26 cellular contexts compared by ENCODE assay signal in the genomic region with DNA sequence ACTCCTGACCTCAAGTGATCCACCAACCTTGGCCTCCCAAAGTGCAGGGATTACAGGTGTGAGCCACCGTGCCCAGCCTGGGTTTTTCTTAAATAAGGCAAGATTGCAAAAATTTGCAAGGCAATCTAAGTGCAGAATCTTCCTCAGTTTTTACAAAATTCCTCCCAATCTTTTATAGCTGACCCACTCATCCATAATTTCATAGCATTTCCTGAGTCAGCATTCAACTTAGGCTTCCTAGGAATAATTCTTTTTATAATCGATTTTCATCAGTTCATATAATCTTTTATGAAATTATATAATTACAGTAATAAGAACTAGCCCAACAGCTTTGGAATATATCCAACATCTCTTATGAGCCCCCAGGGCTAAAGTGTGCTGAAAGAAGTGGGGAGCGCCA. TPM values are rescaled to one million over a fixed set of nuclear protein-coding genes. Genes with fewer than 3 reads are reported as not detected.
DNase-seq lines count a peak whose midpoint lies in the region; ATAC-seq, FAIRE-seq and TF ChIP-seq lines count a peak whose summit lies in the region.
"Had no signal": no experiment of that assay in that cellular context is flagged by ENCODE, and none has a peak within 500 bp of the region (broad histone marks: within the 10 kb centered on the region; RNA-seq: fewer than 3 reads in every experiment).

No MANE protein-coding gene starts in this region.

- no peak overlapping the region for H4K5ac ChIP-seq in IMR-90 (ENCODE audit: low read depth, low read length)

- H2AFZ ChIP-seq in IMR-90 (replicated peaks; ENCODE audit: low read length, poor library complexity): no peak overlapping the region
- no peak overlapping the region for H2AFZ ChIP-seq in K562 (ENCODE audit: low read depth, low read length)

- H3K4me3 ChIP-seq in A549 (no peak overlapping the region), IMR-90 (ENCODE audit: insufficient read depth, low read depth, low read length) (no peak overlapping the region), K562 (no peak overlapping the region), gastroesophageal sphincter (no peak overlapping the region)
- H3K4me3 ChIP-seq: BLaER1 treated with 17β-estradiol and CSF1 and Interleukin-3, amounts not matched to agents 10 nM and 100 nM; GM12878 had no signal

- H2BK15ac ChIP-seq in IMR-90 (ENCODE audit: low read depth, low read length): no peak overlapping the region

- H2BK120ac ChIP-seq in IMR-90 (ENCODE audit: low read depth, low read length): no peak overlapping the region

- CTCF ChIA-PET in A549 (lab: Yijun Ruan, JAX) (interaction anchor here (1.0 to 16.5 kb wide), 4 partner anchors 9 to 124 kb away, joined by 3 to 283 read pairs (median 8); a partner anchor contains a TSS), IMR-90 (lab: Yijun Ruan, JAX) (interaction anchor here (1.2 kb wide), 1 partner anchor 126 kb away, joined by 3 read pairs; no protein-coding TSS in a partner anchor), K562 (lab: Yijun Ruan, JAX; ENCODE audit: low intra/inter-chr PET ratio) (no interaction called here)

- H3K4ac ChIP-seq in IMR-90 (ENCODE audit: low read depth, low read length): no peak overlapping the region

- intact Hi-C loops in IMR-90 (cut with micrococcal nuclease): no loop called here
- intact Hi-C loops in K562 (cut with micrococcal nuclease): loop anchor here (10.0 kb wide), 1 partner anchor 351 kb away; a partner anchor contains a TSS

- BruUV-seq in IMR-90 (replicated peaks; lab: Mats Ljungman, UMichigan): no TSS peak
- BruUV-seq in K562 (replicated peaks; lab: Mats Ljungman, UMichigan): no TSS peak

- no peak overlapping the region for H3K27ac ChIP-seq in A549
- H3K27ac ChIP-seq in IMR-90 (ENCODE audit: insufficient read depth, low read length): no peak overlapping the region
- H3K27ac ChIP-seq in K562 (ENCODE audit: extremely low read depth, low read depth, low read length): no peak overlapping the region
- H3K27ac ChIP-seq in gastroesophageal sphincter: no peak overlapping the region
- H3K27ac ChIP-seq: BLaER1 treated with 17β-estradiol and CSF1 and Interleukin-3, amounts not matched to agents 10 nM and 100 nM; C4-2B had no signal

- FAIRE-seq in A549 (lab: Jason Lieb, UNC) (no peak), K562 (lab: Jason Lieb, UNC) (no peak)
- FAIRE-seq: A204.1, D721Med, GM12878, GM12892, GM18507 had no signal

- H3K14ac ChIP-seq in IMR-90 (replicated peaks; ENCODE audit: low read depth, low read length): no peak overlapping the region

- H3K79me2 ChIP-seq in K562 (ENCODE audit: control insufficient read depth, insufficient read depth, low read length): peaks cover under 1% of the 10 kb centered on the region; the same call in 1 of the 3 replicates

- no peak overlapping the region for H2AK9ac ChIP-seq in IMR-90 (replicated peaks; ENCODE audit: low read depth, low read length, poor library complexity)

- WGBS in A549 (ENCODE audit: missing lambda C conversion rate): 92% methylated on average over 3 of the region's 3 CpGs
- WGBS in IMR-90 (ENCODE audit: extremely low coverage in 2 of 2, insufficient read length in 1 of 2), 2 experiments: no CpG with 5 or more reads among the region's 3 CpGs
- 91% methylated on average over 3 of the region's 3 CpGs for WGBS in K562 (ENCODE audit: insufficient coverage, low coverage, missing lambda C conversion rate)
- WGBS in gastroesophageal sphincter (ENCODE audit: low coverage in 1 of 2), 2 donors: 89 to 100% methylated on average over 3 of the region's 3 CpGs

- DNase-seq in A549 (ENCODE audit: low read depth in 1 of 2, low spot score in 1 of 2) (no peak), IMR-90 (no peak), K562 (ENCODE audit: extremely low read depth in 1 of 4, low spot score in 3 of 4) (no peak), islet precursor cell (peak; percentile 7), SKM-1 (lab: John Stamatoyannopoulos, UW; ENCODE audit: unreplicated experiment) (no peak), DMS114 treated with DMSO at 0.1 percent for 48 hours (lab: John Stamatoyannopoulos, UW; ENCODE audit: unreplicated experiment) (no peak)
- DNase-seq: 8988T; AML-193; Caco-2; Calu3; CD4-positive, alpha-beta T cell; CD8-positive, alpha-beta T cell; DMS153; DMS53; DMS79; DND-41; EL; GDM1 had no signal

- POLR2A ChIA-PET in A549 (lab: Yijun Ruan, JAX) (no interaction called here), IMR-90 (lab: Charles Lee; ENCODE audit: unreplicated experiment) (no interaction called here), K562 (lab: Yijun Ruan, JAX) (interaction anchor here (0.6 to 1.2 kb wide), 2 partner anchors 9 to 13 kb away, joined by 3 read pairs; no protein-coding TSS in a partner anchor)

- H3K4me2 ChIP-seq in A549 (no peak overlapping the region), IMR-90 (ENCODE audit: low read depth, low read length) (no peak overlapping the region), K562 (ENCODE audit: insufficient read depth, low read length) (no peak overlapping the region)
- H3K4me2 ChIP-seq: BLaER1 treated with 17β-estradiol and CSF1 and Interleukin-3, amounts not matched to agents 10 nM and 100 nM had no signal

- ATAC-seq in A549: no peak
- ATAC-seq in IMR-90 (ENCODE audit: low read depth): no peak
- ATAC-seq in K562: no peak
- ATAC-seq in gastroesophageal sphincter: no peak
- ATAC-seq: CD8-positive, alpha-beta T cell; GM12878 had no signal

- TF ChIP-seq RAD21 in A549 (conservative IDR thresholded peaks at IDR 0.05 in 1 of 2, IDR thresholded peaks at IDR 0.05 in 1 of 2): no peak
- TF ChIP-seq RAD21 in IMR-90 (IDR thresholded peaks at IDR 0.05; ENCODE audit: low read length): no peak
- TF ChIP-seq RAD21 in K562 (CRISPR knock-in tag; conservative IDR thresholded peaks at IDR 0.05 in 1 of 2, IDR thresholded peaks at IDR 0.05 in 1 of 2): no peak

- TF ChIP-seq POLR2A in A549 (IDR thresholded peaks at IDR 0.05; ENCODE audit: low read length) (no peak), IMR-90 (IDR thresholded peaks at IDR 0.05; ENCODE audit: low read depth, low read length) (no peak), K562 (conservative IDR thresholded peaks at IDR 0.05) (no peak), gastroesophageal sphincter (IDR thresholded peaks at IDR 0.05) (no peak)

- no peak overlapping the region for H2BK5ac ChIP-seq in IMR-90 (ENCODE audit: low read depth, low read length, poor library complexity, severe bottlenecking)

- no peaks in the 10 kb centered on the region for H3K27me3 ChIP-seq in IMR-90 (ENCODE audit: control insufficient read depth, insufficient read depth, low read length)
- H3K27me3 ChIP-seq in K562 (ENCODE audit: control insufficient read depth in 2 of 2, insufficient read depth in 2 of 2, low read length in 2 of 2): no peaks in the 10 kb centered on the region
- H3K27me3 ChIP-seq in gastroesophageal sphincter: no peaks in the 10 kb centered on the region
- H3K27me3 ChIP-seq: BLaER1 treated with 17β-estradiol and CSF1 and Interleukin-3, amounts not matched to agents 10 nM and 100 nM had no signal

- H3K9me3 ChIP-seq in A549: no peaks in the 10 kb centered on the region
- H3K9me3 ChIP-seq in IMR-90 (ENCODE audit: control insufficient read depth, insufficient read depth, low read length): no peaks in the 10 kb centered on the region
- no peaks in the 10 kb centered on the region for H3K9me3 ChIP-seq in K562 (replicated peaks; ENCODE audit: control insufficient read depth, insufficient read depth, low read depth, low read length)
- H3K9me3 ChIP-seq in gastroesophageal sphincter: no peaks in the 10 kb centered on the region
- H3K9me3 ChIP-seq: BLaER1 treated with 17β-estradiol and CSF1 and Interleukin-3, amounts not matched to agents 10 nM and 100 nM; Caco-2 had no signal

- H4K20me1 ChIP-seq in IMR-90 (ENCODE audit: insufficient read depth, low read length) (no peaks in the 10 kb centered on the region), K562 (replicated peaks; ENCODE audit: control insufficient read depth, insufficient read depth, low read length) (no peaks in the 10 kb centered on the region)

- no peak for TF ChIP-seq CTCF in A549 (IDR thresholded peaks at IDR 0.05)
- TF ChIP-seq CTCF in IMR-90 (conservative IDR thresholded peaks at IDR 0.05; ENCODE audit: low read depth, low read length): no peak
- no peak for TF ChIP-seq CTCF in K562 (IDR thresholded peaks at IDR 0.05 in 2 of 3, conservative IDR thresholded peaks at IDR 0.05 in 1 of 3; ENCODE audit: insufficient read depth in 2 of 3, low read depth in 1 of 3, low read length in 3 of 3)
- TF ChIP-seq CTCF in gastroesophageal sphincter (IDR thresholded peaks at IDR 0.05): no peak

- TF ChIP-seq EP300 in A549 (IDR thresholded peaks at IDR 0.05) (no peak), K562 (IDR thresholded peaks at IDR 0.05; ENCODE audit: low read length) (no peak), gastroesophageal sphincter (IDR thresholded peaks at IDR 0.05) (no peak)

- H3K4me1 ChIP-seq in A549 (no peaks in the 10 kb centered on the region), IMR-90 (ENCODE audit: control insufficient read depth, insufficient read depth, low read length) (no peaks in the 10 kb centered on the region), K562 (replicated peaks in 1 of 2; ENCODE audit: control insufficient read depth in 2 of 2, insufficient read depth in 2 of 2, low read length in 2 of 2) (no peaks in the 10 kb centered on the region), gastroesophageal sphincter (no peaks in the 10 kb centered on the region)
- H3K4me1 ChIP-seq: Caco-2 had no signal

- no peak overlapping the region for H3K56ac ChIP-seq in IMR-90 (ENCODE audit: extremely low read depth, insufficient read depth, low read length)

- H4K91ac ChIP-seq in IMR-90 (ENCODE audit: insufficient read depth, low read depth, low read length): no peak overlapping the region

- in situ Hi-C loops in IMR-90 (cut with MboI; ENCODE audit: low sequenced_read_pairs): loop anchor here (25.0 kb wide), 1 partner anchor 359 kb away; a partner anchor contains a TSS
- in situ Hi-C loops in K562 (cut with MboI): no loop called here

- H3K18ac ChIP-seq in IMR-90 (ENCODE audit: low read depth, low read length): no peak overlapping the region

- dilution Hi-C loops in IMR-90 (cut with HindIII; ENCODE audit: low sequenced_read_pairs, unreplicated experiment): no loop called here

- H2AK5ac ChIP-seq in IMR-90 (ENCODE audit: low read depth, low read length): no peak overlapping the region

- no peak overlapping the region for H3K9ac ChIP-seq in IMR-90 (ENCODE audit: low read depth, low read length)
- no peak overlapping the region for H3K9ac ChIP-seq in K562 (ENCODE audit: insufficient read depth in 1 of 2, low read depth in 2 of 2, low read length in 2 of 2)
- H3K9ac ChIP-seq: BLaER1 treated with 17β-estradiol and CSF1 and Interleukin-3, amounts not matched to agents 10 nM and 100 nM had no signal

- no peak overlapping the region for H2BK20ac ChIP-seq in IMR-90 (ENCODE audit: low read depth, low read length)

- H3K9me1 ChIP-seq in IMR-90 (ENCODE audit: insufficient read depth, low read length) (no peaks in the 10 kb centered on the region), K562 (ENCODE audit: control insufficient read depth, insufficient read depth, low read length) (no peaks in the 10 kb centered on the region)

- no peak overlapping the region for H4K8ac ChIP-seq in IMR-90 (ENCODE audit: low read depth in 2 of 2, low read length in 2 of 2)

- H3K79me1 ChIP-seq in IMR-90 (ENCODE audit: low read depth in 1 of 2, low read length in 2 of 2): peaks cover 8 to 13% of the 10 kb centered on the region in 2 experiments; a peak in 3 of 4 replicates

- H3K23ac ChIP-seq in IMR-90 (ENCODE audit: low read depth, low read length): no peak overlapping the region

- peaks cover 41% of the 10 kb centered on the region for H3K36me3 ChIP-seq in IMR-90 (ENCODE audit: control insufficient read depth, insufficient read depth, low read length)
- H3K36me3 ChIP-seq in K562 (ENCODE audit: control insufficient read depth, insufficient read depth, low read length): peaks cover 85% of the 10 kb centered on the region
- H3K36me3 ChIP-seq in gastroesophageal sphincter: peaks cover 0 to 95% of the 10 kb centered on the region in 2 donors

RNA-seq across cellular contexts. Expression of a gene that starts 14.9 kb away (rescaled TPM):
- 13.5 and 16.9 TPM in 2 replicates for polyA plus RNA-seq in A549 (2011; rRNA removed)
- polyA plus RNA-seq in A549 (2012; cell fraction: cytosol; rRNA removed): 4.5 and 4.6 TPM in 2 replicates
- polyA plus RNA-seq in A549 (2012; cell fraction: nucleus; rRNA removed): 3.7 and 5.9 TPM in 2 replicates
- polyA plus RNA-seq in A549 (2017; fragmentation: RNase III; extraction: RNeasy Plus Mini Kit Qiagen cat#74134 plus additional on column Dnase treatment): 19.9 to 20.7 TPM (median 20.3 TPM) in 3 replicates
- polyA minus RNA-seq in A549 (2011; rRNA and poly(A)+ RNA removed): 6.9 and 7.2 TPM in 2 replicates
- total RNA-seq in IMR-90 (2012; rRNA removed): 13.3 and 21.7 TPM in 2 replicates
- 4.3 and 5.2 TPM in 2 replicates for polyA plus RNA-seq in IMR-90 (2012; rRNA removed)
- 1.2 and 1.9 TPM in 2 replicates for polyA plus RNA-seq in IMR-90 (2012; cell fraction: cytosol; rRNA removed)
- 1.7 and 5.6 TPM in 2 replicates for polyA plus RNA-seq in IMR-90 (2012; cell fraction: nucleus; rRNA removed; ENCODE audit: low replicate concordance)
- 7.4 and 16.0 TPM in 2 replicates for total RNA-seq in K562 (2011; cell fraction: chromatin; rRNA removed; ENCODE audit: low replicate concordance)
- total RNA-seq in K562 (2011; cell fraction: nucleolus; rRNA removed): 4.8 and 6.1 TPM in 2 replicates
- total RNA-seq in K562 (2011; cell fraction: nucleoplasm; rRNA removed): 7.6 and 15.8 TPM in 2 replicates
- 25.2 and 25.7 TPM in 2 replicates for total RNA-seq in K562 (2014; rRNA removed)
- 37.5 and 42.3 TPM in 2 replicates for total RNA-seq in K562 (2014; rRNA removed; fragmentation: Illumina TruSeq; extraction: Trizol)
- 37.7 and 40.9 TPM in 2 replicates for total RNA-seq in K562 (2015; rRNA removed; fragmentation: Illumina TruSeq; extraction: Trizol)
- total RNA-seq in K562 (2021): 28.7 and 29.4 TPM in 2 replicates
- 18.3 and 25.9 TPM in 2 replicates for polyA plus RNA-seq in K562 (2011; rRNA removed)
- polyA plus RNA-seq in K562 (2011; cell fraction: cytosol; rRNA removed): 5.5 and 9.5 TPM in 2 replicates
- polyA plus RNA-seq in K562 (2011; cell fraction: nucleus; rRNA removed): 5.8 and 7.7 TPM in 2 replicates
- polyA plus RNA-seq in K562 (2012): 18.5 and 24.7 TPM in 2 replicates
- 33.2 and 41.3 TPM in 2 replicates for polyA plus RNA-seq in K562 (2014; fragmentation: Illumina TruSeq; extraction: Trizol)
- polyA plus RNA-seq in K562 (2014; fragmentation: Nextera tagmentation; extraction: Ambion mirVana): 10 to 100 TPM; 23.9 to 30.8 TPM
- 26.0 and 29.0 TPM in 2 replicates for polyA plus RNA-seq in K562 (2014; rRNA removed)
- polyA minus RNA-seq in K562 (2011; rRNA and poly(A)+ RNA removed): 19.6 and 21.9 TPM in 2 replicates
- 5.7 and 9.2 TPM in 2 replicates for polyA minus RNA-seq in K562 (2011; cell fraction: cytosol; rRNA and poly(A)+ RNA removed)
- polyA minus RNA-seq in K562 (2011; cell fraction: nucleus; rRNA and poly(A)+ RNA removed): 5.5 and 7.4 TPM in 2 replicates
- 10 to 100 TPM in 3 of 4 donors, 1 to 10 TPM in 1; 10.0 to 16.9 (median 10.9) TPM for total RNA-seq in gastroesophageal sphincter

RNA-seq across cellular contexts. Expression of a gene that starts 32.0 kb away (rescaled TPM):
- polyA plus RNA-seq in A549 (2011; rRNA removed): 42.9 and 45.0 TPM in 2 replicates
- polyA plus RNA-seq in A549 (2012; cell fraction: cytosol; rRNA removed): 25.0 and 28.2 TPM in 2 replicates
- 48.4 and 51.3 TPM in 2 replicates for polyA plus RNA-seq in A549 (2012; cell fraction: nucleus; rRNA removed)
- polyA plus RNA-seq in A549 (2017; fragmentation: RNase III; extraction: RNeasy Plus Mini Kit Qiagen cat#74134 plus additional on column Dnase treatment): 37.5 to 47.6 TPM (median 44.5 TPM) in 3 replicates
- polyA minus RNA-seq in A549 (2011; rRNA and poly(A)+ RNA removed): 7.3 and 7.4 TPM in 2 replicates
- total RNA-seq in IMR-90 (2012; rRNA removed): 16.5 and 16.7 TPM in 2 replicates
- polyA plus RNA-seq in IMR-90 (2012; rRNA removed): 29.8 and 32.1 TPM in 2 replicates
- 20.9 and 26.8 TPM in 2 replicates for polyA plus RNA-seq in IMR-90 (2012; cell fraction: cytosol; rRNA removed)
- polyA plus RNA-seq in IMR-90 (2012; cell fraction: nucleus; rRNA removed; ENCODE audit: low replicate concordance): 35.9 and 56.4 TPM in 2 replicates
- 13.2 and 19.1 TPM in 2 replicates for total RNA-seq in K562 (2011; cell fraction: chromatin; rRNA removed; ENCODE audit: low replicate concordance)
- total RNA-seq in K562 (2011; cell fraction: nucleolus; rRNA removed): 15.3 and 21.4 TPM in 2 replicates
- total RNA-seq in K562 (2011; cell fraction: nucleoplasm; rRNA removed): 16.1 and 19.9 TPM in 2 replicates
- total RNA-seq in K562 (2014; rRNA removed): 5.1 and 5.8 TPM in 2 replicates
- total RNA-seq in K562 (2014; rRNA removed; fragmentation: Illumina TruSeq; extraction: Trizol): 5.7 and 8.2 TPM in 2 replicates
- total RNA-seq in K562 (2015; rRNA removed; fragmentation: Illumina TruSeq; extraction: Trizol): 7.2 and 7.8 TPM in 2 replicates
- 8.1 and 10.0 TPM in 2 replicates for total RNA-seq in K562 (2021)
- 8.1 TPM in 2 replicates for polyA plus RNA-seq in K562 (2011; rRNA removed)
- polyA plus RNA-seq in K562 (2011; cell fraction: cytosol; rRNA removed): 4.1 and 5.1 TPM in 2 replicates
- polyA plus RNA-seq in K562 (2011; cell fraction: nucleus; rRNA removed): 12.2 and 20.2 TPM in 2 replicates
- 9.6 and 13.4 TPM in 2 replicates for polyA plus RNA-seq in K562 (2012)
- 6.6 TPM in 2 replicates for polyA plus RNA-seq in K562 (2014; fragmentation: Illumina TruSeq; extraction: Trizol)
- 10 to 100 TPM; 12.2 to 14.8 TPM for polyA plus RNA-seq in K562 (2014; fragmentation: Nextera tagmentation; extraction: Ambion mirVana)
- polyA plus RNA-seq in K562 (2014; rRNA removed): 5.4 and 6.8 TPM in 2 replicates
- polyA minus RNA-seq in K562 (2011; rRNA and poly(A)+ RNA removed): 2.9 and 4.1 TPM in 2 replicates
- 2.6 and 3.1 TPM in 2 replicates for polyA minus RNA-seq in K562 (2011; cell fraction: cytosol; rRNA and poly(A)+ RNA removed)
- polyA minus RNA-seq in K562 (2011; cell fraction: nucleus; rRNA and poly(A)+ RNA removed): 3.3 and 4.4 TPM in 2 replicates
- 100 to 1,000 TPM in 1 of 4 donors, 10 to 100 TPM in 3; 84.5 to 104 (median 94.1) TPM for total RNA-seq in gastroesophageal sphincter

RNA-seq across cellular contexts. Expression of a gene that starts 32.1 kb away (rescaled TPM):
- 56.6 and 65.4 TPM in 2 replicates for polyA plus RNA-seq in A549 (2011; rRNA removed)
- polyA plus RNA-seq in A549 (2012; cell fraction: cytosol; rRNA removed): 15.5 and 19.3 TPM in 2 replicates
- 35.4 and 43.1 TPM in 2 replicates for polyA plus RNA-seq in A549 (2012; cell fraction: nucleus; rRNA removed)
- 38.3 to 40.7 TPM (median 39.8 TPM) in 3 replicates for polyA plus RNA-seq in A549 (2017; fragmentation: RNase III; extraction: RNeasy Plus Mini Kit Qiagen cat#74134 plus additional on column Dnase treatment)
- 50.2 and 53.5 TPM in 2 replicates for polyA minus RNA-seq in A549 (2011; rRNA and poly(A)+ RNA removed)
- 25.5 and 28.9 TPM in 2 replicates for total RNA-seq in IMR-90 (2012; rRNA removed)
- 27.5 and 29.9 TPM in 2 replicates for polyA plus RNA-seq in IMR-90 (2012; rRNA removed)
- polyA plus RNA-seq in IMR-90 (2012; cell fraction: cytosol; rRNA removed): 8.4 and 14.0 TPM in 2 replicates
- 57.2 and 84.7 TPM in 2 replicates for polyA plus RNA-seq in IMR-90 (2012; cell fraction: nucleus; rRNA removed; ENCODE audit: low replicate concordance)
- total RNA-seq in K562 (2011; cell fraction: chromatin; rRNA removed; ENCODE audit: low replicate concordance): 98.3 and 102 TPM in 2 replicates
- total RNA-seq in K562 (2011; cell fraction: nucleolus; rRNA removed): 46.4 and 52.8 TPM in 2 replicates
- total RNA-seq in K562 (2011; cell fraction: nucleoplasm; rRNA removed): 56.4 and 79.2 TPM in 2 replicates
- total RNA-seq in K562 (2014; rRNA removed): 24.2 and 26.5 TPM in 2 replicates
- 28.9 and 33.9 TPM in 2 replicates for total RNA-seq in K562 (2014; rRNA removed; fragmentation: Illumina TruSeq; extraction: Trizol)
- total RNA-seq in K562 (2015; rRNA removed; fragmentation: Illumina TruSeq; extraction: Trizol): 26.9 and 28.6 TPM in 2 replicates
- total RNA-seq in K562 (2021): 46.6 and 49.5 TPM in 2 replicates
- 18.7 and 28.4 TPM in 2 replicates for polyA plus RNA-seq in K562 (2011; rRNA removed)
- 15.8 and 17.8 TPM in 2 replicates for polyA plus RNA-seq in K562 (2011; cell fraction: cytosol; rRNA removed)
- polyA plus RNA-seq in K562 (2011; cell fraction: nucleus; rRNA removed): 60.7 and 84.1 TPM in 2 replicates
- 39.3 and 65.9 TPM in 2 replicates for polyA plus RNA-seq in K562 (2012)
- polyA plus RNA-seq in K562 (2014; fragmentation: Illumina TruSeq; extraction: Trizol): 44.1 and 46.4 TPM in 2 replicates
- 1 to 10 TPM; 5.9 to 8.5 TPM for polyA plus RNA-seq in K562 (2014; fragmentation: Nextera tagmentation; extraction: Ambion mirVana)
- 21.9 and 24.5 TPM in 2 replicates for polyA plus RNA-seq in K562 (2014; rRNA removed)
- polyA minus RNA-seq in K562 (2011; rRNA and poly(A)+ RNA removed): 26.3 and 45.3 TPM in 2 replicates
- polyA minus RNA-seq in K562 (2011; cell fraction: cytosol; rRNA and poly(A)+ RNA removed): 15.9 and 20.9 TPM in 2 replicates
- polyA minus RNA-seq in K562 (2011; cell fraction: nucleus; rRNA and poly(A)+ RNA removed): 22.1 and 33.8 TPM in 2 replicates
- 10 to 100 TPM; 10.1 to 36.6 (median 20.6) TPM for total RNA-seq in gastroesophageal sphincter
